27 cellular contexts compared by ENCODE assay signal in the genomic region with DNA sequence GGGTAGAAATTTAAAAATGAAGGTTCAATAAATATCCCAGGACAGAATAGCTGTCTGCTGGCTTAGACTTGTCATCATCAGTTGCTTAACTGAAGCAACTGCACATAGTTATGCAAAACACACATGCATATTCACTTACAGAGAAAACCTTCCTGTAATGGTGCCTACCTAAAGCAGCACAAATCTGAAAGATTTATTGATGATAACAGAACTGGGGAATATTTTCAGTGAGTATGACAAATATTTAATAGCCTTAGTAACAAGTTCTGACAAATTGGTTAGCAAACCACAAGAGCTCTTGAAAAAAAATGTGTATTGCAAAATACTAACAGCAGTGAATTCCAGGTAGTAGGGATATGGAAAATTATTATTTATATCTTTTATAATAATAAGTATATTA.
"Had no signal": no experiment of that assay in that cellular context is flagged by ENCODE, and none has a peak within 500 bp of the region (broad histone marks: within the 10 kb centered on the region; RNA-seq: fewer than 3 reads in every experiment).

No MANE protein-coding gene starts in this region.

- H3K4me1 ChIP-seq: ascending aorta, colonic mucosa, pancreas, psoas muscle, thyroid gland had no signal

- H3K9me3 ChIP-seq: ascending aorta, colonic mucosa, neutrophil, pancreas, psoas muscle, thyroid gland had no signal

- DNase-seq: activated CD4-positive, alpha-beta memory T cell treated with anti-CD3 and anti-CD28 coated beads, Interleukin-2, amount 10 ng/mL, durations not matched to agents 7 days and 5 days; activated CD4-positive, alpha-beta T cell treated with anti-CD3 and anti-CD28 coated beads for 4 hours; activated CD4-positive, CD25-positive, alpha-beta regulatory T cell; activated effector memory CD4-positive, alpha-beta T cell treated with Interleukin-2 at 50 U/mL for 16 hours; activated naive CD4-positive, alpha-beta T cell treated with anti-CD3 and anti-CD28 coated beads, Interleukin-2, amount 50 U/mL, for 16 hours; activated T-cell treated with anti-CD3 and anti-CD28 coated beads, Interleukin-2, amount 50 U/mL, for 72 hours; brain microvascular endothelial cell; colonic mucosa; dorsolateral prefrontal cortex; effector memory CD8-positive, alpha-beta T cell; foreskin fibroblast; glutamatergic neuron; hippocampal formation; left colon; mesenchymal stem cell; pancreas; psoas muscle; stimulated activated CD4-positive, alpha-beta T cell treated with anti-CD3 and anti-CD28 coated beads, Interleukin-4, amount 100 ng/mL, for 24 hours; stimulated activated naive CD8-positive, alpha-beta T cell treated with anti-CD3 and anti-CD28 coated beads, Interleukin-15, Interleukin-2, amounts not matched to agents 100 U/mL and 50 U/mL, for 24 hours; T1000; thyroid gland had no signal

- ATAC-seq: activated T-cell treated with anti-CD3 and anti-CD28 coated beads, Interleukin-2, amount 50 U/mL, for 72 hours; effector memory CD8-positive, alpha-beta T cell; left colon; pancreas; psoas muscle; stimulated activated naive CD8-positive, alpha-beta T cell treated with anti-CD3 and anti-CD28 coated beads, Interleukin-15, Interleukin-2, amounts not matched to agents 100 U/mL and 50 U/mL, for 24 hours had no signal

- H3K27me3 ChIP-seq: ascending aorta, brain microvascular endothelial cell, colonic mucosa, dorsolateral prefrontal cortex, neutrophil, pancreas, right atrium auricular region, thyroid gland had no signal

- H3K27ac Mint-ChIP-seq: activated CD4-positive, alpha-beta memory T cell treated with anti-CD3 and anti-CD28 coated beads, Interleukin-2, amount 10 ng/mL, durations not matched to agents 7 days and 5 days; activated T-cell treated with anti-CD3 and anti-CD28 coated beads, Interleukin-2, amount 50 U/mL, for 72 hours; effector memory CD8-positive, alpha-beta T cell; nephron; T-helper 1 cell treated with Interleukin-12 subunit alpha and Interleukin-12 subunit beta and Interleukin-4 antibody, amounts not matched to agents 30 μg/mL and 1 μg/mL, for 36 hours had no signal

- H3K4me3 ChIP-seq: ascending aorta, colonic mucosa, dorsolateral prefrontal cortex, pancreas, psoas muscle, right atrium auricular region, thyroid gland had no signal

- H3K4me3 Mint-ChIP-seq: activated CD4-positive, alpha-beta memory T cell treated with anti-CD3 and anti-CD28 coated beads, Interleukin-2, amount 10 ng/mL, durations not matched to agents 7 days and 5 days; activated T-cell treated with anti-CD3 and anti-CD28 coated beads, Interleukin-2, amount 50 U/mL, for 72 hours; central memory CD8-positive, alpha-beta T cell; effector memory CD8-positive, alpha-beta T cell; nephron; T-helper 1 cell treated with Interleukin-12 subunit alpha and Interleukin-12 subunit beta and Interleukin-4 antibody, amounts not matched to agents 30 μg/mL and 1 μg/mL, for 36 hours had no signal

- H3K4me1 Mint-ChIP-seq: activated CD4-positive, alpha-beta memory T cell treated with anti-CD3 and anti-CD28 coated beads, Interleukin-2, amount 10 ng/mL, durations not matched to agents 7 days and 5 days; central memory CD8-positive, alpha-beta T cell; nephron had no signal

- H3K36me3 ChIP-seq: ascending aorta, brain microvascular endothelial cell, colonic mucosa, neutrophil, pancreas, right atrium auricular region, thyroid gland had no signal

- H3K9me3 Mint-ChIP-seq: activated CD4-positive, alpha-beta memory T cell treated with anti-CD3 and anti-CD28 coated beads, Interleukin-2, amount 10 ng/mL, durations not matched to agents 7 days and 5 days; central memory CD8-positive, alpha-beta T cell; effector memory CD8-positive, alpha-beta T cell; nephron; T-helper 1 cell treated with Interleukin-12 subunit alpha and Interleukin-12 subunit beta and Interleukin-4 antibody, amounts not matched to agents 30 μg/mL and 1 μg/mL, for 36 hours had no signal

- H3K27ac ChIP-seq: ascending aorta, brain microvascular endothelial cell, colonic mucosa, neutrophil, pancreas, psoas muscle, thyroid gland had no signal
